ENCODE assay signal across 8 cellular contexts in the genomic region with DNA sequence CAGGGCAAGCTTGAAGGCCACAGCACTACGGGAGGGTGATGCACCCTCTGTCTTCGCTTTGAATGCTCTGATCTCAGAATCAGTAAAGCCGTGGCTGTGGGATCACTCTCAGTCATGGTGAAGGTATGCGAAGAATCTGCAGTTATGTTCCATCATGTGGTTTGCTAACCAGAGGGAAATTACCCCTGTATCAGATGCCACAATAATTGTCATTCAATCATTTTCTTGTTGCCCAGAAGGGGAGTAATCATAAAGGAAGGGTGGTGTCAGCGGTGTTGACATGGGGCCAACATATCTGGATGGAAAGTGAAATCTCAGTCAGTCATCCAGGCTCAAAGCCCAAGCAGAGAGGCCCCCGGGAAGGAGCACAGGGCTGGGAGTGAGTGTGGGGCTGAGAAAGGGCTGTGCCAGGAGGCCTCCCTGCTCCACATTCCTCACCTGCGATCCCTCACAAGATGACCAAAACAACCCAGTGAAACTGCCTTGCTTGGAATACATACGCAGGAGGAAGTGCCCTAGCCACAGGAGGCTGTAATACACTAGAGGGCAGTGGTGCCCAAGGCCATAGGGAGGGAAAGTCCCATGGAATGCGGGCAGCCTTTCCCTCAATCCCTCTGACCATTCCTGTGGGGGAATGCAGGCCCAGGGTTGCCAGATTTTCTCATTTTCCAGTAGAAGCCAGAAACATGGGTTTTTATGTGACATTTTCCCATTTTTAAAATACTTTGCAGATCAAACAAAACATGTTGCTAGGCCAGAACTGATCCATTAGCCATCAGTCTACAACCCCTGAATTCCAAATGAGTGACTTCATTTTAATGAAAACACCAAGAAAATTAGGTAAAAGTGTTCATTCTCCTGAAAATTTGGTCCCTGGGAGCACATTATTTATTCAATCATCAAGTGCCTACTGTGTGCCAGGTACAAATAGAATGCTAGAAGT.
DNase-seq lines count a peak whose midpoint lies in the region; ATAC-seq, FAIRE-seq and TF ChIP-seq lines count a peak whose summit lies in the region.

No MANE protein-coding gene starts in this region.

- peaks cover 9% of the 10 kb centered on the region for H3K4me1 ChIP-seq in left ventricle myocardium inferior

- H3K36me3 ChIP-seq in WERI-Rb-1: no peaks in the 10 kb centered on the region
- no peaks in the 10 kb centered on the region for H3K36me3 ChIP-seq in left ventricle myocardium inferior

- ATAC-seq in GM21423 (IDR thresholded peaks at IDR 0.05; ENCODE audit: unreplicated experiment): no peak

- FAIRE-seq in D721Med (lab: Jason Lieb, UNC): no peak

- intact Hi-C loops in left ventricle myocardium inferior (cut with micrococcal nuclease): no loop called here

- no peak overlapping the region for H3K4me3 ChIP-seq in WERI-Rb-1 (ENCODE audit: low read depth, low read length)
- H3K4me3 ChIP-seq in left ventricle myocardium inferior: no peak overlapping the region

- H3K27me3 ChIP-seq in WERI-Rb-1 (ENCODE audit: insufficient read depth, low read depth, severe bottlenecking) (no peaks in the 10 kb centered on the region), left ventricle myocardium inferior (ENCODE audit: low read depth) (no peaks in the 10 kb centered on the region)

- H3K9me3 ChIP-seq in WERI-Rb-1 (ENCODE audit: severe bottlenecking) (no peaks in the 10 kb centered on the region), left ventricle myocardium inferior (replicated peaks) (no peaks in the 10 kb centered on the region)

- TF ChIP-seq CTCF in D721Med (IDR thresholded peaks at IDR 0.05; ENCODE audit: insufficient read depth, missing control alignments) (peak; percentile 59), WERI-Rb-1 (IDR thresholded peaks at IDR 0.05; ENCODE audit: low read depth, low read length) (peak; percentile 89), left ventricle myocardium inferior (IDR thresholded peaks at IDR 0.05; ENCODE audit: borderline replicate concordance) (peak; percentile 66)

- DNase-seq in D721Med (ENCODE audit: insufficient read length, low spot score) (no peak), HCEC 1CT (peak; percentile 94), WERI-Rb-1 (peak; percentile 62), left ventricle myocardium inferior (no peak), superior temporal gyrus (ENCODE audit: extremely low spot score) (no peak), activated gamma-delta T cell treated with Interleukin-2 at 50 U/mL for 16 hours (no peak)
- peak; percentile 30 for DNase-seq in stimulated activated CD8-positive, alpha-beta memory T cell treated with anti-CD3 and anti-CD28 coated beads, Interleukin-4, amount 100 ng/mL, for 48 hours

- H3K27ac ChIP-seq in WERI-Rb-1 (no peak overlapping the region), left ventricle myocardium inferior (replicated peaks) (no peak overlapping the region)

Comparison
In these comparisons a context has a peak if more than half of its experiments do, and no peak if none do; other contexts are left out.
1. DNase-seq: peak in HCEC 1CT (single experiment), WERI-Rb-1 (single experiment) and stimulated activated CD8-positive, alpha-beta memory T cell treated with anti-CD3 and anti-CD28 coated beads, Interleukin-4, amount 100 ng/mL, for 48 hours (single experiment); none in D721Med (single experiment), left ventricle myocardium inferior (single experiment), superior temporal gyrus (single experiment) and activated gamma-delta T cell treated with Interleukin-2 at 50 U/mL for 16 hours (single experiment).
2. Peak in every context shown above with its lines, with median percentiles within 50 percentile points of each other: CTCF ChIP-seq.